In the genomic region with DNA sequence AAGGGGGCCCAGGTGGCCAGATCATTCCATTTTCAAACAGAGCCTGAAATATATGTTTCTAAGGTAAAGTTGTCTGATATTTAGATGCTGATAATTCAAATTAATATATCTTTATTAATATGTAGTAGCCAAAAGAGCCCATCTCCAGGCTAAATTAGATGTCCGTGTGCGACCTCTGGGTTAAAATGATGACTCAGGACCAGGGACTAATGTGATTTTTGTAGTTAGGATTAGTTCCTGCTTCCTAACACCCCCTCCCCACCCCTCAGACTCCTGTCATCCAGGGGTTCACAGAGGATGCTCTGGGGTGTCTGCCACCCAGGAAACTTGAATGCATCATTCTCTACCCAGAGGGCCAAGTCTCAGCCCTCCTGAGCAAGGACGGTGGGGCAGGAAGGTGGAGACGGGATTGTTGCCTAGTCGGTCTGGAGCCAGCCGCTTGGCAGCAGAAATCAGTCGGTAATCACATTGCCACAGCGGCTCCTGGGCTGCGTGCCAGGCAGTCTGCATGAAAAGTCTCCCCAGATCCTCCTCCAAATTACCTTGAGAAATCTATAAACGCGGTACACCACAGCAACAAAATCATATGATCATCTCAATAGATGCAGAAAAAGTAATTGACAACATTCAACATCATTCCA, we compare ENCODE assay signal across 11 cellular contexts. TPM values are rescaled to one million over a fixed set of nuclear protein-coding genes. Genes with fewer than 3 reads are reported as not detected.
DNase-seq lines count a peak whose midpoint lies in the region; ATAC-seq and TF ChIP-seq lines count a peak whose summit lies in the region.
"Had no signal": no experiment of that assay in that cellular context is flagged by ENCODE, and none has a peak within 500 bp of the region (broad histone marks: within the 10 kb centered on the region; RNA-seq: fewer than 3 reads in every experiment).

No MANE protein-coding gene starts in this region.

- H3K4me1 Mint-ChIP-seq in mesothelial cell of epicardium = no peaks in the 10 kb centered on the region
- peaks cover 3% of the 10 kb centered on the region for H3K4me1 Mint-ChIP-seq in glutamatergic neuron (ENCODE audit: low read depth, unreplicated experiment)

- peak; percentile 15 for DNase-seq in AG09319 (ENCODE audit: extremely low read depth, low read depth)
- DNase-seq in NCI-H2029 (lab: John Stamatoyannopoulos, UW) = peak; percentile 47
- peak in 46 of 58 donors; percentile 5 to 75 (median 42) for DNase-seq in anterior cingulate cortex (lab: John Stamatoyannopoulos, UW)
- DNase-seq in kidney tubule cell (ENCODE audit: low spot score) = peak; percentile 50
- DNase-seq in mesothelial cell of epicardium (ENCODE audit: low spot score in 2 of 2, unreplicated experiment in 2 of 2) = no peak
- no peak for DNase-seq in sciatic nerve (ENCODE audit: low spot score)
- no peak for DNase-seq in glutamatergic neuron
- no peak for DNase-seq in islet precursor cell
- DNase-seq: KG1 had no signal

- no peak for TF ChIP-seq CTCF in AG09319 (IDR thresholded peaks at IDR 0.05; ENCODE audit: low read depth, low read length)
- no peak for TF ChIP-seq CTCF in mesothelial cell of epicardium (IDR thresholded peaks at IDR 0.05; ENCODE audit: unreplicated experiment)
- TF ChIP-seq CTCF in glutamatergic neuron (IDR thresholded peaks at IDR 0.05; ENCODE audit: partially characterized antibody, unreplicated experiment) = no peak

- H3K4me3 Mint-ChIP-seq in mesothelial cell of epicardium (no peak overlapping the region), glutamatergic neuron (ENCODE audit: unreplicated experiment) (no peak overlapping the region)
- H3K4me3 Mint-ChIP-seq: activated T-helper 1 cell treated with anti-CD3 and anti-CD28 coated beads, Interleukin-12 subunit alpha, Interleukin-12 subunit beta, Interleukin-2, Interleukin-4 antibody, amounts not matched to agents 30 ng/mL and 10 ng/mL and 1 ng/mL, durations not matched to agents 14 hours and 24 hours and 36 hours; nephron had no signal

- H3K27ac Mint-ChIP-seq in mesothelial cell of epicardium (no peak overlapping the region), glutamatergic neuron (ENCODE audit: unreplicated experiment) (no peak overlapping the region)
- H3K27ac Mint-ChIP-seq: activated T-helper 1 cell treated with anti-CD3 and anti-CD28 coated beads, Interleukin-12 subunit alpha, Interleukin-12 subunit beta, Interleukin-2, Interleukin-4 antibody, amounts not matched to agents 30 ng/mL and 10 ng/mL and 1 ng/mL, durations not matched to agents 14 hours and 24 hours and 36 hours; nephron had no signal

- H3K9me3 Mint-ChIP-seq in mesothelial cell of epicardium = no peaks in the 10 kb centered on the region
- peaks cover 2% of the 10 kb centered on the region for H3K9me3 Mint-ChIP-seq in glutamatergic neuron (ENCODE audit: unreplicated experiment)
- H3K9me3 Mint-ChIP-seq: activated T-helper 1 cell treated with anti-CD3 and anti-CD28 coated beads, Interleukin-12 subunit alpha, Interleukin-12 subunit beta, Interleukin-2, Interleukin-4 antibody, amounts not matched to agents 30 ng/mL and 10 ng/mL and 1 ng/mL, durations not matched to agents 14 hours and 24 hours and 36 hours; nephron had no signal

- H3K36me3 Mint-ChIP-seq in mesothelial cell of epicardium (no peaks in the 10 kb centered on the region), glutamatergic neuron (ENCODE audit: unreplicated experiment) (no peaks in the 10 kb centered on the region)

- H3K27me3 Mint-ChIP-seq in mesothelial cell of epicardium (ENCODE audit: low read depth) (peaks cover 2% of the 10 kb centered on the region), glutamatergic neuron (ENCODE audit: unreplicated experiment) (peaks cover 4% of the 10 kb centered on the region)

- ATAC-seq in sciatic nerve = no peak

- intact Hi-C loops in sciatic nerve (cut with DNase I) = no loop called here

RNA-seq across cellular contexts. Expression of a gene that starts 29.8 kb away (rescaled TPM):
- 0.07 to 0.27 TPM (median 0.14 TPM) in 3 replicates for total RNA-seq in mesothelial cell of epicardium
- not detected for total RNA-seq in sciatic nerve
- 0.91 TPM for total RNA-seq in glutamatergic neuron (ENCODE audit: unreplicated experiment)
- total RNA-seq: activated T-helper 1 cell treated with anti-CD3 and anti-CD28 coated beads, Interleukin-12 subunit alpha, Interleukin-12 subunit beta, Interleukin-2, Interleukin-4 antibody, amounts not matched to agents 30 ng/mL and 10 ng/mL and 1 ng/mL, durations not matched to agents 14 hours and 24 hours and 36 hours had no signal

RNA-seq across cellular contexts. Expression of a gene that starts 59.3 kb away (rescaled TPM):
- 13.5 to 16.5 TPM (median 15.0 TPM) in 3 replicates for total RNA-seq in mesothelial cell of epicardium
- 10.0 TPM for total RNA-seq in sciatic nerve
- total RNA-seq in glutamatergic neuron (ENCODE audit: unreplicated experiment) = 13.9 TPM

Comparison
In these comparisons a context has a peak if more than half of its experiments do, and no peak if none do; other contexts are left out.
1. DNase-seq: peak in AG09319 (single experiment), NCI-H2029 (single experiment), anterior cingulate cortex (46 of 58) and kidney tubule cell (single experiment); none in mesothelial cell of epicardium (0 of 2), sciatic nerve (single experiment), glutamatergic neuron (single experiment) and islet precursor cell (single experiment).